1 cellular context compared by ENCODE assay signal in genomic region chr22:30667486-30668305, GRCh38.
TF ChIP-seq lines count a peak whose summit lies in the region.

Gene DUSP18 (minus strand): TSS chr22:30667875. CDS start chr22:30664003, 3,872 bp downstream.

TF ChIP-seq in K562, 482 proteins besides CTCF, POLR2A, EP300 and RAD21 (continued from another document and continues in another):
- no peak for TF ChIP-seq TSHZ1 (CRISPR knock-in tag; IDR thresholded peaks at IDR 0.05)
- no peak for TF ChIP-seq AFF4 (CRISPR knock-in tag; IDR thresholded peaks at IDR 0.05)
- TF ChIP-seq XRCC3 (IDR thresholded peaks at IDR 0.05): no peak
- TF ChIP-seq HOXB6 (CRISPR knock-in tag; IDR thresholded peaks at IDR 0.05; ENCODE audit: borderline replicate concordance): no peak
- TF ChIP-seq HMGN3 (IDR thresholded peaks at IDR 0.05; ENCODE audit: borderline replicate concordance, extremely low read depth, insufficient read length, low read depth, low read length): peak; percentile 32
- TF ChIP-seq HDAC3 (IDR thresholded peaks at IDR 0.05; ENCODE audit: borderline replicate concordance, partially characterized antibody): peak; percentile 46
- peak; percentile 39; the same call in 1 of the 2 replicates for TF ChIP-seq VEZF1 (CRISPR knock-in tag; IDR thresholded peaks at IDR 0.05)
- no peak for TF ChIP-seq GABPB2 (CRISPR knock-in tag; conservative IDR thresholded peaks at IDR 0.05)
- TF ChIP-seq HNRNPL (IDR thresholded peaks at IDR 0.05; ENCODE audit: low read depth, low read length): no peak
- no peak for TF ChIP-seq MITF (IDR thresholded peaks at IDR 0.05)
- no peak for TF ChIP-seq ZNF133 (CRISPR knock-in tag; IDR thresholded peaks at IDR 0.05)
- TF ChIP-seq ZNF609 (CRISPR knock-in tag; IDR thresholded peaks at IDR 0.05; ENCODE audit: borderline replicate concordance): no peak
- TF ChIP-seq MXI1 (IDR thresholded peaks at IDR 0.05; ENCODE audit: low read depth, low read length): peak; percentile 90
- no peak for TF ChIP-seq NR2C2 (CRISPR knock-in tag; IDR thresholded peaks at IDR 0.05)
- TF ChIP-seq NR2C2 (tag; IDR thresholded peaks at IDR 0.05): 0 out of 2 replicates have a peak, but pooled peaks have one; percentile 33
- no peak for TF ChIP-seq PATZ1 (CRISPR knock-in tag; IDR thresholded peaks at IDR 0.05; ENCODE audit: borderline replicate concordance)
- no peak for TF ChIP-seq FOXO4 (CRISPR knock-in tag; IDR thresholded peaks at IDR 0.05)
- TF ChIP-seq HDAC6 (IDR thresholded peaks at IDR 0.05; ENCODE audit: low read depth, low read length): no peak
- TF ChIP-seq ZNF75A (CRISPR knock-in tag; IDR thresholded peaks at IDR 0.05): no peak
- TF ChIP-seq CBX3 (IDR thresholded peaks at IDR 0.05; ENCODE audit: borderline replicate concordance in 1 of 2, low read length in 2 of 2): no peak; a peak in 1 of 3 replicates
- no peak; the same call in 1 of the 2 replicates for TF ChIP-seq ETV5 (CRISPR knock-in tag; IDR thresholded peaks at IDR 0.05; ENCODE audit: low read depth)
- no peak for TF ChIP-seq NBN (IDR thresholded peaks at IDR 0.05; ENCODE audit: low read depth)
- no peak for TF ChIP-seq ETV1 (tag; conservative IDR thresholded peaks at IDR 0.05; ENCODE audit: low read depth)
- no peak for TF ChIP-seq TEAD1 (CRISPR knock-in tag; IDR thresholded peaks at IDR 0.05)
- TF ChIP-seq ZNF217 (CRISPR knock-in tag; IDR thresholded peaks at IDR 0.05): no peak
